ENCODE assay signal across 8 cellular contexts in genomic region chr12:120265483-120266179, GRCh38. TPM values are rescaled to one million over a fixed set of nuclear protein-coding genes. Genes with fewer than 3 reads are reported as not detected.
DNase-seq lines count a peak whose midpoint lies in the region; ATAC-seq and TF ChIP-seq lines count a peak whose summit lies in the region.

Gene PXN, minus strand, starts transcription at chr12:120265730. Its CDS starts 101 bp downstream, at chr12:120265629.

- H4K20me1 ChIP-seq in OCI-LY1 (ENCODE audit: insufficient read depth, low read length), result no peaks in the 10 kb centered on the region

- no peak within 1 kb of the TSS for H3K27ac ChIP-seq in OCI-LY1 (ENCODE audit: low read depth, low read length, poor library complexity, severe bottlenecking)

- peak; percentile 75 for ATAC-seq in GM19328 (IDR thresholded peaks at IDR 0.05; ENCODE audit: unreplicated experiment)

- H3K9me2 ChIP-seq in OCI-LY1 (ENCODE audit: low read depth, low read length), result no peaks in the 10 kb centered on the region

- H3K79me2 ChIP-seq in OCI-LY1 (ENCODE audit: insufficient read depth, low read length), result no peaks in the 10 kb centered on the region

- H3K4me1 ChIP-seq in BE2C (peaks cover 3% of the 10 kb centered on the region), OCI-LY1 (ENCODE audit: insufficient read depth, low read length, severe bottlenecking) (peaks cover 9% of the 10 kb centered on the region), mucosa of stomach (ENCODE audit: control insufficient read depth, insufficient read depth, low read length) (peaks cover 48% of the 10 kb centered on the region)

- no peaks in the 10 kb centered on the region for H3F3A ChIP-seq in OCI-LY1 (ENCODE audit: insufficient read depth, low read length)

- H3K27me3 ChIP-seq in BE2C (no peaks in the 10 kb centered on the region), OCI-LY1 (ENCODE audit: insufficient read depth, low read length) (peaks cover 8% of the 10 kb centered on the region; the same call in 1 of the 2 replicates), mucosa of stomach (ENCODE audit: control insufficient read depth, insufficient read depth, low read length) (no peaks in the 10 kb centered on the region)

- peak; percentile 71 for TF ChIP-seq CTCF in BE2C (IDR thresholded peaks at IDR 0.05; ENCODE audit: low read depth, low read length)
- TF ChIP-seq CTCF in OCI-LY1 (IDR thresholded peaks at IDR 0.05; ENCODE audit: low read length), result peak; percentile 67
- TF ChIP-seq CTCF in epithelial cell of proximal tubule (conservative IDR thresholded peaks at IDR 0.05; ENCODE audit: low read depth, low read length), result peak; percentile 67

- H3K36me3 ChIP-seq in BE2C, result no peaks in the 10 kb centered on the region
- H3K36me3 ChIP-seq in OCI-LY1 (ENCODE audit: insufficient read depth, low read length), result no peaks in the 10 kb centered on the region
- H3K36me3 ChIP-seq in mucosa of stomach (ENCODE audit: control insufficient read depth, insufficient read depth, low read length), result no peaks in the 10 kb centered on the region

- H2AFZ ChIP-seq in OCI-LY1 (ENCODE audit: low read length), result no peak within 1 kb of the TSS

- peak within 1 kb of the TSS; percentile 72 for H3K4me3 ChIP-seq in BE2C (ENCODE audit: low read depth, low read length)
- H3K4me3 ChIP-seq in OCI-LY1 (ENCODE audit: low read depth, low read length, poor library complexity, severe bottlenecking), result peak within 1 kb of the TSS; percentile 72
- H3K4me3 ChIP-seq in epithelial cell of proximal tubule (ENCODE audit: low read depth, low read length), result peak within 1 kb of the TSS; percentile 82
- peak within 1 kb of the TSS; percentile 58 for H3K4me3 ChIP-seq in mucosa of stomach (ENCODE audit: low read length)

- peak within 1 kb of the TSS; percentile 70 for H3K9ac ChIP-seq in OCI-LY1 (ENCODE audit: low read length)
- peak within 1 kb of the TSS; percentile 84 for H3K9ac ChIP-seq in mucosa of stomach (ENCODE audit: low read length)

- H3K4me2 ChIP-seq in OCI-LY1 (ENCODE audit: low read length), result peak within 1 kb of the TSS; percentile 83

- no peaks in the 10 kb centered on the region for H3K9me3 ChIP-seq in BE2C
- no peaks in the 10 kb centered on the region for H3K9me3 ChIP-seq in OCI-LY1 (ENCODE audit: low read length)
- no peaks in the 10 kb centered on the region for H3K9me3 ChIP-seq in mucosa of stomach (ENCODE audit: control insufficient read depth, low read length)

- DNase-seq in BE2C (peak; percentile 94), HPDE6-E6E7 (ENCODE audit: extremely low spot score) (peak; percentile 61), activated T-cell treated with anti-CD3 and anti-CD28 coated beads for 48 hours (ENCODE audit: low read depth) (peak; percentile 91), epithelial cell of proximal tubule (ENCODE audit: low read depth) (no peak)
- peak; percentile 81 to 90 for DNase-seq in stimulated activated CD8-positive, alpha-beta memory T cell treated with anti-CD3 and anti-CD28 coated beads, Interleukin-7, amount 100 ng/mL, for 1 hour (ENCODE audit: low read depth in 2 of 2)

RNA-seq across cellular contexts. Expression of gene PXN, which starts in this region (rescaled TPM):
- 12.6 TPM for polyA plus RNA-seq in BE2C (2012; ENCODE audit: insufficient read depth, insufficient read length, low read depth)
- 84.5 and 100 TPM in 2 replicates for total RNA-seq in epithelial cell of proximal tubule
